In genomic region chr5:10607666-10608442, GRCh38 we compare ENCODE assay signal across 8 cellular contexts. TPM values are rescaled to one million over a fixed set of nuclear protein-coding genes. Genes with fewer than 3 reads are reported as not detected.
DNase-seq lines count a peak whose midpoint lies in the region; ATAC-seq and TF ChIP-seq lines count a peak whose summit lies in the region.

No MANE protein-coding gene starts in this region.

- CTCF ChIA-PET in BJ (lab: Yijun Ruan, JAX), result interaction anchor here (0.6 to 2.3 kb wide), 5 partner anchors 11 to 42 kb away, joined by 3 to 14 read pairs (median 5); no protein-coding TSS in a partner anchor

- ATAC-seq in GM19023 (IDR thresholded peaks at IDR 0.05; ENCODE audit: unreplicated experiment), result peak; percentile 67
- peak; percentile 65 for ATAC-seq in HG03095 (IDR thresholded peaks at IDR 0.05; ENCODE audit: unreplicated experiment)

- H3K4me3 ChIP-seq in BJ (ENCODE audit: low read depth, low read length) (no peak overlapping the region), left ventricle myocardium inferior (peak overlapping the region; percentile 26)

- no peaks in the 10 kb centered on the region for H3K9me3 ChIP-seq in left ventricle myocardium inferior (replicated peaks)

- intact Hi-C loops in left ventricle myocardium inferior (cut with micrococcal nuclease), result no loop called here

- H3K27ac ChIP-seq in left ventricle myocardium inferior (replicated peaks), result peak overlapping the region; percentile 89

- DNase-seq in BJ (ENCODE audit: low read depth) (no peak), SK-N-DZ (ENCODE audit: low spot score) (peak; percentile 43), left ventricle myocardium inferior (peak; percentile 45), stromal cell of bone marrow (ENCODE audit: low read depth) (peak; percentile 88), epidermal melanocyte (ENCODE audit: insufficient read length, low spot score) (no peak), NCI-H1930 (lab: John Stamatoyannopoulos, UW) (no peak)

- POLR2A ChIA-PET in BJ (lab: Charles Lee), result interaction anchor here (0.5 kb wide), 1 partner anchor 136 kb away, joined by 4 read pairs; no protein-coding TSS in a partner anchor

- TF ChIP-seq CTCF in BJ (IDR thresholded peaks at IDR 0.05; ENCODE audit: insufficient read depth, low read depth, low read length), result peak; percentile 31; the same call in 1 of the 2 replicates
- TF ChIP-seq CTCF in left ventricle myocardium inferior (IDR thresholded peaks at IDR 0.05; ENCODE audit: borderline replicate concordance), result peak; percentile 32

- H3K27me3 ChIP-seq in BJ (ENCODE audit: control insufficient read depth, insufficient read depth, low read length), result no peaks in the 10 kb centered on the region
- no peaks in the 10 kb centered on the region for H3K27me3 ChIP-seq in left ventricle myocardium inferior (ENCODE audit: low read depth)

- peaks cover 26% of the 10 kb centered on the region for H3K4me1 ChIP-seq in left ventricle myocardium inferior

- H3K36me3 ChIP-seq in BJ (ENCODE audit: control insufficient read depth, insufficient read depth, low read length) (no peaks in the 10 kb centered on the region), left ventricle myocardium inferior (no peaks in the 10 kb centered on the region)

RNA-seq across cellular contexts. Expression of gene ANKRD33B, which starts 44.0 kb away (rescaled TPM):
- 2.4 and 3.4 TPM in 2 replicates for polyA plus RNA-seq in BJ (2011; rRNA removed)
- 9.7 and 9.8 TPM in 2 replicates for polyA minus RNA-seq in BJ (2011; rRNA and poly(A)+ RNA removed)
- 0.73 and 0.74 TPM in 2 replicates for polyA plus RNA-seq in SK-N-DZ (2014; cell fraction: cytosol; rRNA removed)
- polyA plus RNA-seq in SK-N-DZ (2014; cell fraction: nucleus; rRNA removed), result 0.38 and 0.95 TPM in 2 replicates
- total RNA-seq in left ventricle myocardium inferior, result 15.2 TPM

Comparison
In these comparisons a context has a peak if more than half of its experiments do, and no peak if none do; other contexts are left out.
1. DNase-seq: peak in SK-N-DZ (single experiment), left ventricle myocardium inferior (single experiment) and stromal cell of bone marrow (single experiment); none in BJ (single experiment), epidermal melanocyte (single experiment) and NCI-H1930 (0 of 2).